In the genomic region with DNA sequence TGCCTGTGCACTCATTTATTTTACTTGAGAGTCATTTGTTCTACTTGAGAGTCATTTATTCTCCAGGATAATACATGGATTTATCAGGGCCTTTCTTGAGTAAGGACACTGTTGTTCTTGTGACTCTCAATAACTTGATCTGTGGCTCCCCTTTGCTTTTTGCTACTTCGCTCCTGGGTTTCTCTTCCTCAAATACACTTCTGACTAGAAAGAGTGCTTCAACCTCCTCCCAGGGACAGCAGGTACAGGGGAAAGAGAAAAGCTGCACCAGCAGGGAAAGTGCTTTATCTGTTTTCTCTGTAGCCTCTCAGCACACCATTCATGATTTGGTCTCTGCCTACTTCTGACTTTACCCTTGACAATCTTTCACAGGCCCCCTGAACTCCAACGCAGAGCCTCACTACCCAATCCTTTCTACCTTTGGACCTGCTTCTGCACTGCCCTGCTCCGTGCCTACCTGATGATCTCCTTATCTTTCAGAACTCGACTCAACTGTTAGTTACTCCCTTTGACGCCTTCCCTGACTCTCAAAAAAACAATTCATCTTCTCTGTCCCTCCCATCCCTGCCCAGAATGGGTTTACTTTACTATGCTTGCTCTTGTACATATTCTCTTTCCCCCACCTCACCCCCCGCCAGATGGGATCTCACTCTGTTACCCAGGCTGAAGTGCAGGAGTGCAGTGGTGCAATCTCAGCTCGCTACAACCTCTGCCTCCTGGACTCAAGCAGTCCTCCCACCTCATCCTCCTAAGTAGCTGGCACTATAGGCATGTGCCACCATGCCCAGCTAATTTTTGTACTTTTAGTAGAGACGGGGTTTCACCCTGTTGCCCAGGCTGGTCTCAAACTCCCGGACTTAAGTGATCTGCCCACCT, we compare ENCODE assay signal across 9 cellular contexts. TPM values are rescaled to one million over a fixed set of nuclear protein-coding genes. Genes with fewer than 3 reads are reported as not detected.
A peak's percentile ranks its signal among the peaks of the same experiment; 100 is the strongest.
DNase-seq lines count a peak whose midpoint lies in the region; ATAC-seq and TF ChIP-seq lines count a peak whose summit lies in the region.
"Had no signal": no experiment of that assay in that cellular context is flagged by ENCODE, and none has a peak within 500 bp of the region (broad histone marks: within the 10 kb centered on the region; RNA-seq: fewer than 3 reads in every experiment).

No MANE protein-coding gene starts in this region.

- peaks cover 36% of the 10 kb centered on the region for H3F3A ChIP-seq in neural progenitor cell (ENCODE audit: low read depth)

- peak overlapping the region; percentile 72 for H3K27ac Mint-ChIP-seq in activated CD8-positive, alpha-beta T cell treated with anti-CD3 and anti-CD28 coated beads, Interleukin-2, amount 10 ng/mL, durations not matched to agents 7 days and 5 days
- H3K27ac Mint-ChIP-seq in neural progenitor cell, result peak overlapping the region; percentile 3

- H3K4me3 ChIP-seq in neural progenitor cell, result peak overlapping the region; percentile 21
- H3K4me3 ChIP-seq: vagina had no signal

- H3K27ac ChIP-seq in neural progenitor cell, result no peak overlapping the region
- H3K27ac ChIP-seq: parathyroid adenoma, vagina had no signal

- peaks cover 32% of the 10 kb centered on the region for H3K4me1 ChIP-seq in neural progenitor cell
- H3K4me1 ChIP-seq: parathyroid adenoma, vagina had no signal

- H3K4me2 ChIP-seq in neural progenitor cell, result peak overlapping the region; percentile 65

- H3K27me3 ChIP-seq in neural progenitor cell, result peaks cover 20% of the 10 kb centered on the region
- H3K27me3 ChIP-seq: vagina had no signal

- no peaks in the 10 kb centered on the region for H3K36me3 Mint-ChIP-seq in activated CD8-positive, alpha-beta T cell treated with anti-CD3 and anti-CD28 coated beads, Interleukin-2, amount 10 ng/mL, durations not matched to agents 7 days and 5 days (ENCODE audit: low read depth)
- no peaks in the 10 kb centered on the region for H3K36me3 Mint-ChIP-seq in neural progenitor cell

- H3K4me1 Mint-ChIP-seq in activated CD8-positive, alpha-beta T cell treated with anti-CD3 and anti-CD28 coated beads, Interleukin-2, amount 10 ng/mL, durations not matched to agents 7 days and 5 days (ENCODE audit: low read depth), result peaks cover 12% of the 10 kb centered on the region
- peaks cover 28% of the 10 kb centered on the region for H3K4me1 Mint-ChIP-seq in neural progenitor cell

- no peak for DNase-seq in activated CD8-positive, alpha-beta T cell treated with anti-CD3 and anti-CD28 coated beads, Interleukin-2, amount 10 ng/mL, durations not matched to agents 7 days and 5 days
- DNase-seq in neural progenitor cell (ENCODE audit: low spot score), result no peak
- no peak for DNase-seq in NCI-H1092 treated with DMSO at 0.1 percent for 48 hours (lab: John Stamatoyannopoulos, UW)
- DNase-seq in globus pallidus (ENCODE audit: low spot score), result no peak
- DNase-seq in NK-92 treated with Interleukin-12 subunit alpha and Interleukin-12 subunit beta, amount 100 ng/mL, for 24 hours (lab: John Stamatoyannopoulos, UW), result no peak

- H3K4me3 Mint-ChIP-seq in activated CD8-positive, alpha-beta T cell treated with anti-CD3 and anti-CD28 coated beads, Interleukin-2, amount 10 ng/mL, durations not matched to agents 7 days and 5 days, result peak overlapping the region; percentile 65
- H3K4me3 Mint-ChIP-seq in neural progenitor cell, result peak overlapping the region; percentile 2

- H4K20me1 ChIP-seq in neural progenitor cell (ENCODE audit: low read depth), result no peaks in the 10 kb centered on the region

- no peaks in the 10 kb centered on the region for H3K9me3 Mint-ChIP-seq in activated CD8-positive, alpha-beta T cell treated with anti-CD3 and anti-CD28 coated beads, Interleukin-2, amount 10 ng/mL, durations not matched to agents 7 days and 5 days (ENCODE audit: insufficient read depth)
- H3K9me3 Mint-ChIP-seq in neural progenitor cell, result no peaks in the 10 kb centered on the region

- no peaks in the 10 kb centered on the region for H3K36me3 ChIP-seq in neural progenitor cell
- H3K36me3 ChIP-seq: vagina had no signal

- ATAC-seq in GM18909 (IDR thresholded peaks at IDR 0.05; ENCODE audit: poor library complexity, unreplicated experiment), result peak; percentile 37
- ATAC-seq in HG02798 (IDR thresholded peaks at IDR 0.05; ENCODE audit: poor library complexity, unreplicated experiment), result peak; percentile 28
- ATAC-seq in activated CD8-positive, alpha-beta T cell treated with anti-CD3 and anti-CD28 coated beads, Interleukin-2, amount 10 ng/mL, durations not matched to agents 7 days and 5 days, result no peak

- H3K9me3 ChIP-seq in neural progenitor cell (ENCODE audit: low read depth), result no peaks in the 10 kb centered on the region
- H3K9me3 ChIP-seq: vagina had no signal

- no peaks in the 10 kb centered on the region for H3K79me2 ChIP-seq in neural progenitor cell (ENCODE audit: low read depth)
- H3K79me2 ChIP-seq: parathyroid adenoma had no signal

- TF ChIP-seq CTCF in neural progenitor cell (IDR thresholded peaks at IDR 0.05), result no peak

- H3K9ac ChIP-seq in neural progenitor cell, result no peak overlapping the region
- H3K9ac ChIP-seq: parathyroid adenoma had no signal

- CTCF ChIA-PET in activated CD8-positive, alpha-beta T cell treated with anti-CD3 and anti-CD28 coated beads, Interleukin-2, amount 10 ng/mL, durations not matched to agents 7 days and 5 days (lab: Charles Lee), result interaction anchor here (0.6 to 27.3 kb wide), 27 partner anchors 7 to 244 kb away, joined by 3 to 617 read pairs (median 5); partner anchors contain the start of genes DCAF8, IGSF8, KCNJ10 and KCNJ9

- peak overlapping the region; percentile 59 for H2AFZ ChIP-seq in neural progenitor cell (replicated peaks)
- H2AFZ ChIP-seq: parathyroid adenoma had no signal

- POLR2A ChIA-PET in activated CD8-positive, alpha-beta T cell treated with anti-CD3 and anti-CD28 coated beads, Interleukin-2, amount 10 ng/mL, durations not matched to agents 7 days and 5 days (lab: Charles Lee), result no interaction called here

- H3K27me3 Mint-ChIP-seq in activated CD8-positive, alpha-beta T cell treated with anti-CD3 and anti-CD28 coated beads, Interleukin-2, amount 10 ng/mL, durations not matched to agents 7 days and 5 days (ENCODE audit: low read depth), result peaks cover 36% of the 10 kb centered on the region
- peaks cover 8% of the 10 kb centered on the region for H3K27me3 Mint-ChIP-seq in neural progenitor cell (ENCODE audit: insufficient read depth, low read depth)

RNA-seq across cellular contexts. Expression of gene PIGM, which starts 15.6 kb away (rescaled TPM):
- 1 to 10 TPM; 4.2 to 4.5 TPM for total RNA-seq in activated CD8-positive, alpha-beta T cell treated with anti-CD3 and anti-CD28 coated beads, Interleukin-2, amount 10 ng/mL, durations not matched to agents 7 days and 5 days
- total RNA-seq in neural progenitor cell (ENCODE audit: low replicate concordance), result 4.5 and 7.1 TPM in 2 replicates

RNA-seq across cellular contexts. Expression of gene KCNJ10, which starts 22.6 kb away (rescaled TPM):
- total RNA-seq in activated CD8-positive, alpha-beta T cell treated with anti-CD3 and anti-CD28 coated beads, Interleukin-2, amount 10 ng/mL, durations not matched to agents 7 days and 5 days, result not detected
- total RNA-seq in neural progenitor cell (ENCODE audit: low replicate concordance), result 0.15 TPM in 1 of 2 replicates, not detected in the other
- total RNA-seq: vagina had no signal

RNA-seq across cellular contexts. Expression of gene KCNJ9, which starts 34.0 kb away (rescaled TPM):
- not detected for total RNA-seq in activated CD8-positive, alpha-beta T cell treated with anti-CD3 and anti-CD28 coated beads, Interleukin-2, amount 10 ng/mL, durations not matched to agents 7 days and 5 days
- total RNA-seq in neural progenitor cell (ENCODE audit: low replicate concordance), result 0.09 TPM in 2 replicates
- total RNA-seq: vagina had no signal

RNA-seq across cellular contexts. Expression of gene IGSF8, which starts 51.1 kb away (rescaled TPM):
- total RNA-seq in activated CD8-positive, alpha-beta T cell treated with anti-CD3 and anti-CD28 coated beads, Interleukin-2, amount 10 ng/mL, durations not matched to agents 7 days and 5 days, result 10 to 100 TPM; 41.7 to 44.4 TPM
- 9.4 and 23.4 TPM in 2 replicates for total RNA-seq in neural progenitor cell (ENCODE audit: low replicate concordance)
